ENCODE assay signal across 12 cellular contexts in genomic region chr19:35265126-35265995, GRCh38. TPM values are rescaled to one million over a fixed set of nuclear protein-coding genes. Genes with fewer than 3 reads are reported as not detected.
DNase-seq lines count a peak whose midpoint lies in the region; ATAC-seq and TF ChIP-seq lines count a peak whose summit lies in the region.
"Had no signal": no experiment of that assay in that cellular context is flagged by ENCODE, and none has a peak within 500 bp of the region (broad histone marks: within the 10 kb centered on the region; RNA-seq: fewer than 3 reads in every experiment).

No MANE protein-coding gene starts in this region.

- intact Hi-C loops in HCT116 (cut with micrococcal nuclease) = no loop called here

- TF ChIP-seq POLR2A in HCT116 (IDR thresholded peaks at IDR 0.05; ENCODE audit: borderline replicate concordance, extremely low read depth, insufficient read depth, insufficient read length) = no peak

- RAD21 ChIA-PET in HCT116 (lab: Charles Lee; ENCODE audit: low non-redundant PET in 1 of 2, low total read pairs in 2 of 2, uncharacterized antibody in 2 of 2, unreplicated experiment in 2 of 2) = no interaction called here

- no peaks in the 10 kb centered on the region for H3K9me3 ChIP-seq in HCT116 (ENCODE audit: control insufficient read depth in 1 of 2, insufficient read depth in 1 of 2, low read depth in 1 of 2, low read length in 2 of 2)
- H3K9me3 ChIP-seq: ascending aorta, SJCRH30 had no signal

- H3K27ac ChIP-seq in 22Rv1 (peak overlapping the region; percentile 98), HCT116 (ENCODE audit: low read depth, low read length) (peak overlapping the region; percentile 93), caudate nucleus (ENCODE audit: low read depth, low read length) (no peak overlapping the region)
- H3K27ac ChIP-seq: SJCRH30 had no signal

- H3K79me2 ChIP-seq in HCT116 (ENCODE audit: insufficient read depth, low read length) = peaks cover 42% of the 10 kb centered on the region; the same call in 1 of the 2 replicates

- TF ChIP-seq CTCF in 22Rv1 (IDR thresholded peaks at IDR 0.05) = no peak
- TF ChIP-seq CTCF in HCT116 (IDR thresholded peaks at IDR 0.05 in 2 of 3, conservative IDR thresholded peaks at IDR 0.05 in 1 of 3; ENCODE audit: borderline replicate concordance in 1 of 3, insufficient read depth in 1 of 3, low read depth in 2 of 3, low read length in 2 of 3) = no peak

- no peaks in the 10 kb centered on the region for H4K20me1 ChIP-seq in HCT116 (ENCODE audit: insufficient read depth)

- TF ChIP-seq RAD21 in HCT116 (IDR thresholded peaks at IDR 0.05; ENCODE audit: low read depth) = no peak

- ATAC-seq in HCT116 (no peak), memory B cell (ENCODE audit: low read depth) (no peak)
- no peak for ATAC-seq in activated naive CD8-positive, alpha-beta T cell treated with anti-CD3 and anti-CD28 coated beads, Interleukin-2, amount 50 U/mL, for 24 hours

- no peaks in the 10 kb centered on the region for H3K27me3 Mint-ChIP-seq in activated naive CD8-positive, alpha-beta T cell treated with anti-CD3 and anti-CD28 coated beads, Interleukin-2, amount 50 U/mL, for 24 hours
- no peaks in the 10 kb centered on the region for H3K27me3 Mint-ChIP-seq in memory B cell

- peak overlapping the region; percentile 20; the same call in 1 of the 2 replicates for H3K9ac ChIP-seq in HCT116 (ENCODE audit: low read length)

- peak overlapping the region; percentile 93; the same call in 1 of the 2 replicates for H3K4me2 ChIP-seq in HCT116 (ENCODE audit: low read length)

- peak overlapping the region; percentile 93 for H3K4me3 Mint-ChIP-seq in activated naive CD8-positive, alpha-beta T cell treated with anti-CD3 and anti-CD28 coated beads, Interleukin-2, amount 50 U/mL, for 24 hours
- H3K4me3 Mint-ChIP-seq in memory B cell = peak overlapping the region; percentile 25

- H3K36me3 ChIP-seq in HCT116 (ENCODE audit: control insufficient read depth in 1 of 2, insufficient read depth in 2 of 2, low read length in 2 of 2) = peaks cover 14 to 22% of the 10 kb centered on the region in 2 experiments; a peak in 3 of 4 replicates
- H3K36me3 ChIP-seq: SJCRH30 had no signal

- H3K9me2 ChIP-seq in HCT116 (ENCODE audit: insufficient read depth) = no peaks in the 10 kb centered on the region

- peaks cover 10% of the 10 kb centered on the region for H3K36me3 Mint-ChIP-seq in activated naive CD8-positive, alpha-beta T cell treated with anti-CD3 and anti-CD28 coated beads, Interleukin-2, amount 50 U/mL, for 24 hours (ENCODE audit: low read depth)
- H3K36me3 Mint-ChIP-seq in memory B cell = peaks cover 4% of the 10 kb centered on the region

- H3K27ac Mint-ChIP-seq in activated naive CD8-positive, alpha-beta T cell treated with anti-CD3 and anti-CD28 coated beads, Interleukin-2, amount 50 U/mL, for 24 hours = peak overlapping the region; percentile 82
- H3K27ac Mint-ChIP-seq in memory B cell = no peak overlapping the region

- H3K27me3 ChIP-seq in HCT116 (ENCODE audit: insufficient read depth, low read length) = no peaks in the 10 kb centered on the region
- H3K27me3 ChIP-seq: ascending aorta, SJCRH30 had no signal

- no peak overlapping the region for H3K4me3 ChIP-seq in HCT116 (replicated peaks in 1 of 2; ENCODE audit: low read depth in 1 of 2, low read length in 2 of 2)
- H3K4me3 ChIP-seq: ascending aorta, SJCRH30 had no signal

- H3K9me3 Mint-ChIP-seq in activated naive CD8-positive, alpha-beta T cell treated with anti-CD3 and anti-CD28 coated beads, Interleukin-2, amount 50 U/mL, for 24 hours = no peaks in the 10 kb centered on the region
- no peaks in the 10 kb centered on the region for H3K9me3 Mint-ChIP-seq in memory B cell

- no TSS peak for BruUV-seq in HCT116 (replicated peaks; lab: Mats Ljungman, UMichigan)

- peaks cover 34% of the 10 kb centered on the region for H3K4me1 Mint-ChIP-seq in activated naive CD8-positive, alpha-beta T cell treated with anti-CD3 and anti-CD28 coated beads, Interleukin-2, amount 50 U/mL, for 24 hours
- peaks cover 26% of the 10 kb centered on the region for H3K4me1 Mint-ChIP-seq in memory B cell

- H3K4me1 ChIP-seq in HCT116 (ENCODE audit: control insufficient read depth in 1 of 2, insufficient read depth in 2 of 2, low read length in 2 of 2) = peaks cover 8 to 39% of the 10 kb centered on the region in 2 experiments; a peak in 3 of 4 replicates
- H3K4me1 ChIP-seq: SJCRH30 had no signal

- DNase-seq in HCT116 (ENCODE audit: low read depth, low spot score) (no peak), memory B cell (ENCODE audit: low spot score in 2 of 2) (no peak), caudate nucleus (lab: John Stamatoyannopoulos, UW) (no peak), NCI-H526 treated with DMSO at 0.1 percent for 48 hours (lab: John Stamatoyannopoulos, UW) (no peak), NCI-H345 (lab: John Stamatoyannopoulos, UW) (no peak), NCI-H82 treated with DMSO at 0.1 percent for 48 hours (lab: John Stamatoyannopoulos, UW; ENCODE audit: unreplicated experiment) (no peak)
- no peak for DNase-seq in activated naive CD8-positive, alpha-beta T cell treated with anti-CD3 and anti-CD28 coated beads, Interleukin-2, amount 50 U/mL, for 24 hours
- DNase-seq: DMS79 had no signal

- no peak overlapping the region for H2AFZ ChIP-seq in HCT116 (ENCODE audit: low read depth, low read length, poor library complexity, severe bottlenecking)

- POLR2A ChIA-PET in HCT116 (lab: Charles Lee) = no interaction called here

- CTCF ChIA-PET in HCT116 (lab: Charles Lee) = no interaction called here

TF ChIP-seq in HCT116, 20 proteins besides CTCF, POLR2A, EP300 and RAD21:
- no peak for TF ChIP-seq JUND (IDR thresholded peaks at IDR 0.05)
- TF ChIP-seq SIN3A (IDR thresholded peaks at IDR 0.05; ENCODE audit: low read depth) = 0 out of 2 replicates have a peak, but pooled peaks have one; percentile 20
TF ChIP-seq in HCT116: peak in this region for 1.

RNA-seq across cellular contexts. Expression of gene USF2, which starts 3.4 kb away (rescaled TPM):
- total RNA-seq in HCT116 (2021; ENCODE audit: unreplicated experiment) = 98.4 TPM
- polyA plus RNA-seq in HCT116 (2012) = 92.9 and 106 TPM in 2 replicates

RNA-seq across cellular contexts. Expression of gene LSR, which starts 16.6 kb away (rescaled TPM):
- 211 TPM for total RNA-seq in HCT116 (2021; ENCODE audit: unreplicated experiment)
- 486 and 684 TPM in 2 replicates for polyA plus RNA-seq in HCT116 (2012)

RNA-seq across cellular contexts. Expression of gene HAMP, which starts 17.0 kb away (rescaled TPM):
- total RNA-seq in HCT116 (2021; ENCODE audit: unreplicated experiment) = not detected
- polyA plus RNA-seq in HCT116 (2012) = not detected in 2 replicates
- total RNA-seq: ascending aorta, skeletal muscle tissue had no signal

RNA-seq across cellular contexts. Expression of gene MAG, which starts 26.6 kb away (rescaled TPM):
- total RNA-seq in HCT116 (2021; ENCODE audit: unreplicated experiment) = 0.17 TPM
- 0.06 and 0.23 TPM in 2 replicates for polyA plus RNA-seq in HCT116 (2012)
- total RNA-seq: ascending aorta had no signal

RNA-seq across cellular contexts. Expression of gene FAM187B, which starts 36.8 kb away (rescaled TPM):
- not detected for total RNA-seq in HCT116 (2021; ENCODE audit: unreplicated experiment)
- not detected in 2 replicates for polyA plus RNA-seq in HCT116 (2012)
- total RNA-seq: ascending aorta, SJCRH30, skeletal muscle tissue had no signal
